ENCODE assay signal across 8 cellular contexts in genomic region chrX:119871599-119872395, GRCh38. TPM values are rescaled to one million over a fixed set of nuclear protein-coding genes. Genes with fewer than 3 reads are reported as not detected.
DNase-seq lines count a peak whose midpoint lies in the region; ATAC-seq and TF ChIP-seq lines count a peak whose summit lies in the region.

Gene NDUFA1, plus strand, starts transcription at chrX:119871832. Its CDS starts 80 bp downstream, at chrX:119871912.
Gene RNF113A, minus strand, starts transcription at chrX:119871733. Its CDS starts 120 bp downstream, at chrX:119871613.

- peak within 1 kb of the TSS; percentile 79 for H3K4me3 ChIP-seq in GM06990 (replicated peaks; ENCODE audit: low read depth, low read length)
- peak within 1 kb of the TSS; percentile 94 for H3K4me3 ChIP-seq in NB4 (ENCODE audit: low read depth, low read length)
- peak within 1 kb of the TSS; percentile 60 to 83 for H3K4me3 ChIP-seq in testis

- peak; percentile 96 for DNase-seq in GM06990 (ENCODE audit: extremely low read depth, insufficient read length)
- peak; percentile 80 for DNase-seq in HFFc6
- peak; percentile 94 for DNase-seq in NB4 (ENCODE audit: low read depth)
- peak; percentile 79 for DNase-seq in globus pallidus (ENCODE audit: low spot score)
- DNase-seq in omental fat pad (ENCODE audit: low spot score) = peak; percentile 26
- peak; percentile 87 for DNase-seq in testis

- no peaks in the 10 kb centered on the region for H3K9me3 Mint-ChIP-seq in HFFc6
- no peaks in the 10 kb centered on the region for H3K9me3 Mint-ChIP-seq in activated naive CD4-positive, alpha-beta T cell treated with anti-CD3 and anti-CD28 coated beads, Interleukin-2, amount 50 U/mL, for 24 hours

- ATAC-seq in SK-N-SH treated with all-trans-retinoic acid at 6 μM for 48 hours (peak; percentile 96), omental fat pad (ENCODE audit: low FRiP score) (peak; percentile 94)

- peak within 1 kb of the TSS; percentile 97 for H3K4me3 Mint-ChIP-seq in HFFc6
- H3K4me3 Mint-ChIP-seq in activated naive CD4-positive, alpha-beta T cell treated with anti-CD3 and anti-CD28 coated beads, Interleukin-2, amount 50 U/mL, for 24 hours = peak within 1 kb of the TSS; percentile 99

- H3K27me3 ChIP-seq in GM06990 (replicated peaks; ENCODE audit: control insufficient read depth, insufficient read depth, low read length) (no peaks in the 10 kb centered on the region), testis (no peaks in the 10 kb centered on the region)

- H3K4me1 Mint-ChIP-seq in HFFc6 (ENCODE audit: low read depth) = peaks cover 16% of the 10 kb centered on the region
- peaks cover 6% of the 10 kb centered on the region for H3K4me1 Mint-ChIP-seq in activated naive CD4-positive, alpha-beta T cell treated with anti-CD3 and anti-CD28 coated beads, Interleukin-2, amount 50 U/mL, for 24 hours

- peak within 1 kb of the TSS; percentile 86 to 87 for H3K27ac ChIP-seq in testis

- no peaks in the 10 kb centered on the region for H3K4me1 ChIP-seq in testis

- no peaks in the 10 kb centered on the region for H3K36me3 ChIP-seq in GM06990 (ENCODE audit: control insufficient read depth, insufficient read depth, low read length)
- H3K36me3 ChIP-seq in testis (ENCODE audit: low read depth, missing control alignments) = no peaks in the 10 kb centered on the region

- H3K27ac Mint-ChIP-seq in HFFc6 = peak within 1 kb of the TSS; percentile 93
- H3K27ac Mint-ChIP-seq in activated naive CD4-positive, alpha-beta T cell treated with anti-CD3 and anti-CD28 coated beads, Interleukin-2, amount 50 U/mL, for 24 hours = peak within 1 kb of the TSS; percentile 99

- H3K36me3 Mint-ChIP-seq in HFFc6 (ENCODE audit: low read depth) = peaks cover 5% of the 10 kb centered on the region; the same call in 1 of the 2 replicates
- peaks cover 7% of the 10 kb centered on the region for H3K36me3 Mint-ChIP-seq in activated naive CD4-positive, alpha-beta T cell treated with anti-CD3 and anti-CD28 coated beads, Interleukin-2, amount 50 U/mL, for 24 hours

- H3K9me3 ChIP-seq in testis = no peaks in the 10 kb centered on the region

- TF ChIP-seq CTCF in GM06990 (IDR thresholded peaks at IDR 0.05; ENCODE audit: insufficient read depth, low read length, poor library complexity, severe bottlenecking) (no peak), HFFc6 (IDR thresholded peaks at IDR 0.05) (no peak), NB4 (IDR thresholded peaks at IDR 0.05; ENCODE audit: low read depth, low read length) (no peak), omental fat pad (IDR thresholded peaks at IDR 0.05) (no peak), testis (IDR thresholded peaks at IDR 0.05) (no peak)

- intact Hi-C loops in testis (cut with DNase I; ENCODE audit: low total_unique reads) = no loop called here

- TF ChIP-seq POLR2A in NB4 (IDR thresholded peaks at IDR 0.05; ENCODE audit: extremely low read depth, insufficient read length) (peak; percentile 91), testis (IDR thresholded peaks at IDR 0.05) (no peak)

- peaks cover 1% of the 10 kb centered on the region; the same call in 1 of the 2 replicates for H3K27me3 Mint-ChIP-seq in HFFc6 (ENCODE audit: insufficient read depth)
- H3K27me3 Mint-ChIP-seq in activated naive CD4-positive, alpha-beta T cell treated with anti-CD3 and anti-CD28 coated beads, Interleukin-2, amount 50 U/mL, for 24 hours = no peaks in the 10 kb centered on the region

- 0 to 1% methylated on average over 1 to 12 of the region's 62 CpGs for WGBS in testis, 2 donors

TF ChIP-seq in SK-N-SH treated with all-trans-retinoic acid at 6 μM for 48 hours, 23 proteins besides CTCF, POLR2A, EP300 and RAD21:
- TF ChIP-seq CSRNP3 (CRISPR knock-in tag; IDR thresholded peaks at IDR 0.05) = no peak
- no peak for TF ChIP-seq TCF4 (CRISPR knock-in tag; IDR thresholded peaks at IDR 0.05; ENCODE audit: borderline replicate concordance)
- no peak for TF ChIP-seq PATZ1 (CRISPR knock-in tag; IDR thresholded peaks at IDR 0.05; ENCODE audit: borderline replicate concordance)
- no peak for TF ChIP-seq OSR1 (CRISPR knock-in tag; IDR thresholded peaks at IDR 0.05)
- no peak for TF ChIP-seq ESRRG (CRISPR knock-in tag; IDR thresholded peaks at IDR 0.05)
- no peak for TF ChIP-seq ZFP30 (CRISPR knock-in tag; IDR thresholded peaks at IDR 0.05)

RNA-seq across cellular contexts. Expression of gene NDUFA1, which starts in this region (rescaled TPM):
- 100 to 1,000 TPM in 2 of 6 experiments, 10 to 100 TPM in 4; 70.0 to 114 (median 97.1) TPM for total RNA-seq in HFFc6 (2021; fragmentation: NEBNext Ultra II Directional; extraction: Animal tissue kit (Norgen Biotek cat#: 25700))
- 10 to 100 TPM; 47.0 to 78.5 (median 56.8) TPM for total RNA-seq in omental fat pad
- total RNA-seq in testis = 10 to 100 TPM; 36.6 to 41.0 TPM
- 74.8 TPM for polyA plus RNA-seq in testis (ENCODE audit: insufficient read depth, low read depth, low replicate concordance)

RNA-seq across cellular contexts. Expression of gene RNF113A, which starts in this region (rescaled TPM):
- 10 to 100 TPM; 12.2 to 17.0 (median 14.9) TPM for total RNA-seq in HFFc6 (2021; fragmentation: NEBNext Ultra II Directional; extraction: Animal tissue kit (Norgen Biotek cat#: 25700))
- total RNA-seq in omental fat pad = 10 to 100 TPM in 2 of 4 donors, 1 to 10 TPM in 2; 7.1 to 19.7 (median 10.5) TPM
- 10 to 100 TPM in 1 of 2 donors, 1 to 10 TPM in 1; 8.8 to 12.7 TPM for total RNA-seq in testis
- polyA plus RNA-seq in testis (ENCODE audit: insufficient read depth, low read depth, low replicate concordance) = 7.8 TPM

Comparison
In these comparisons a context has a peak if more than half of its experiments do, and no peak if none do; other contexts are left out.
1. Peak in every context shown above with its lines: DNase-seq, ATAC-seq, H3K4me3 ChIP-seq and H3K27ac ChIP-seq.
2. DNase-seq: peak in every context shown above with its lines; median percentile 96 in GM06990; 94 in NB4; 87 in testis; 80 in HFFc6; 79 in globus pallidus; 26 in omental fat pad.